ENCODE assay signal across 25 cellular contexts in genomic region chr10:106011189-106011744, GRCh38.
DNase-seq lines count a peak whose midpoint lies in the region; ATAC-seq and TF ChIP-seq lines count a peak whose summit lies in the region.
"Had no signal": no experiment of that assay in that cellular context is flagged by ENCODE, and none has a peak within 500 bp of the region (broad histone marks: within the 10 kb centered on the region; RNA-seq: fewer than 3 reads in every experiment).

No MANE protein-coding gene starts in this region.

- H3K4me1 ChIP-seq in neural progenitor cell (peaks cover 5% of the 10 kb centered on the region), osteoblast (ENCODE audit: insufficient read depth, low read length) (no peaks in the 10 kb centered on the region)

- H3K9me3 Mint-ChIP-seq in neural progenitor cell = peaks cover 14% of the 10 kb centered on the region

- H3K9me3 ChIP-seq in neural progenitor cell (ENCODE audit: low read depth) = no peaks in the 10 kb centered on the region
- H3K9me3 ChIP-seq in osteoblast (ENCODE audit: low read depth, low read length) = peaks cover 3% of the 10 kb centered on the region

- no peak overlapping the region for H3K27ac Mint-ChIP-seq in neural progenitor cell
- H3K27ac Mint-ChIP-seq: B cell; CD8-positive, alpha-beta T cell had no signal

- no peaks in the 10 kb centered on the region for H3K36me3 Mint-ChIP-seq in neural progenitor cell
- H3K36me3 Mint-ChIP-seq: CD8-positive, alpha-beta T cell had no signal

- H3K4me3 ChIP-seq in neural progenitor cell (no peak overlapping the region), osteoblast (ENCODE audit: insufficient read depth, low read length) (no peak overlapping the region)
- H3K4me3 ChIP-seq: GM12878, K562, PC-9 had no signal

- no peaks in the 10 kb centered on the region for H3K36me3 ChIP-seq in neural progenitor cell
- H3K36me3 ChIP-seq in osteoblast (ENCODE audit: insufficient read depth, low read length) = no peaks in the 10 kb centered on the region

- H3F3A ChIP-seq in neural progenitor cell (ENCODE audit: low read depth) = no peaks in the 10 kb centered on the region

- no peaks in the 10 kb centered on the region for H3K27me3 Mint-ChIP-seq in neural progenitor cell (ENCODE audit: insufficient read depth, low read depth)
- H3K27me3 Mint-ChIP-seq: B cell had no signal

- intact Hi-C loops in left ventricle myocardium superior (cut with micrococcal nuclease) = no loop called here

- DNase-seq in NCI-H146 (lab: John Stamatoyannopoulos, UW) (peak; percentile 15), OCI-M1 (lab: John Stamatoyannopoulos, UW) (peak; percentile 9), left ventricle myocardium superior (no peak), neural progenitor cell (ENCODE audit: low spot score) (peak; percentile 5), osteoblast (ENCODE audit: insufficient read length, low spot score, missing footprints) (no peak)
- DNase-seq: CD8-positive, alpha-beta T cell; DMS 273 treated with DMSO at 0.1 percent for 48 hours; DMS79; EL; GDM1; Kasumi-1; NCI-H1092 treated with DMSO at 0.1 percent for 48 hours; NCI-H1436; NCI-H1930; NCI-H446; NCI-H524 treated with DMSO at 0.1 percent for 48 hours; NCI-H774; PC-9; SHP77 had no signal

- H3K27me3 ChIP-seq in neural progenitor cell (no peaks in the 10 kb centered on the region), osteoblast (ENCODE audit: insufficient read depth, low read length) (no peaks in the 10 kb centered on the region)

- no peak for TF ChIP-seq CTCF in neural progenitor cell (IDR thresholded peaks at IDR 0.05)
- TF ChIP-seq CTCF in osteoblast (IDR thresholded peaks at IDR 0.05; ENCODE audit: extremely low read depth, low read depth, low read length) = no peak

- H3K4me2 ChIP-seq in neural progenitor cell = no peak overlapping the region
- no peak overlapping the region for H3K4me2 ChIP-seq in osteoblast (ENCODE audit: insufficient read depth, low read length)
- H3K4me2 ChIP-seq: PC-9 had no signal

- no peaks in the 10 kb centered on the region for H4K20me1 ChIP-seq in neural progenitor cell (ENCODE audit: low read depth)
- H4K20me1 ChIP-seq in osteoblast (ENCODE audit: insufficient read depth, low read length) = no peaks in the 10 kb centered on the region

- H3K9ac ChIP-seq in neural progenitor cell = no peak overlapping the region

- H3K79me2 ChIP-seq in neural progenitor cell (ENCODE audit: low read depth) = no peaks in the 10 kb centered on the region
- H3K79me2 ChIP-seq in osteoblast (ENCODE audit: insufficient read depth, low read length) = no peaks in the 10 kb centered on the region

- H3K4me3 Mint-ChIP-seq in neural progenitor cell = no peak overlapping the region
- H3K4me3 Mint-ChIP-seq: B cell; CD8-positive, alpha-beta T cell had no signal

- peaks cover 3% of the 10 kb centered on the region for H3K4me1 Mint-ChIP-seq in neural progenitor cell
- H3K4me1 Mint-ChIP-seq: B cell had no signal

- peak; percentile 75 for ATAC-seq in left ventricle myocardium superior
- ATAC-seq in GM18868 (IDR thresholded peaks at IDR 0.05; ENCODE audit: unreplicated experiment) = no peak
- no peak for ATAC-seq in HG03135 (IDR thresholded peaks at IDR 0.05; ENCODE audit: unreplicated experiment)
- ATAC-seq: CD8-positive, alpha-beta T cell; GM12878; K562 had no signal

- H3K27ac ChIP-seq in neural progenitor cell = no peak overlapping the region
- no peak overlapping the region for H3K27ac ChIP-seq in osteoblast (ENCODE audit: low read depth, low read length)
- H3K27ac ChIP-seq: C4-2B, PC-9 had no signal

- peak overlapping the region; percentile 64 for H2AFZ ChIP-seq in neural progenitor cell (replicated peaks)
- H2AFZ ChIP-seq in osteoblast (ENCODE audit: low read length) = no peak overlapping the region
- H2AFZ ChIP-seq: PC-9 had no signal

Comparison
In these comparisons a context has a peak if more than half of its experiments do, and no peak if none do; other contexts are left out.
1. DNase-seq: peak in NCI-H146 (single experiment), OCI-M1 (single experiment) and neural progenitor cell (single experiment); none in left ventricle myocardium superior (single experiment) and osteoblast (single experiment).